1 cellular context compared by ENCODE assay signal in the genomic region with DNA sequence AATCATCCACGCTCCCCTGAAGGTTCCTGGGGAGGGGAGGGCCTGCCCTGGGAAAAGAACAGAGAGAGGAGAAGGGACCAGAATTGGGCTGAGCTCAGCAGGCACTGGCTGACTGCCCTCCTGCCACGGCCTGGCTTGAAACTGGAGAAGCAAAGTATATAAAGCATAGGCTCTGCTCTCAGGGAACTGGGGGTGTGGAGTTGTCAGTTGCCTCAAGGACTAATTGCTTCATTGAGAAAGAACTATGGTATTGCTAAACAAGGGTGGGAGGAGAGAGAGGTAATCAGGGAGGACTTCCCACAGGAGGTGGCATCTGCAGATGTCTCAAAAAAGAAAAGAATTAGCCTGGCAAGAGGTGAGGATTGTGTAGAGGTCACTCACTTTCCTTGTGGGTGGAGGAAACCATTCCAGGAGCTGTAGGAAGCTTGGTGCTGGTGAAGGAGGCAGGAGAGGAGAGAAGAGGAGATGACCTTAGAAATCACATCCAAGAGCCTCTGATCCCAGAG.
TF ChIP-seq lines count a peak whose summit lies in the region.

No MANE protein-coding gene starts in this region.

TF ChIP-seq in GM12878, 131 proteins besides CTCF, POLR2A, EP300 and RAD21:
- no peak for TF ChIP-seq RB1 (IDR thresholded peaks at IDR 0.05; ENCODE audit: borderline replicate concordance)
- no peak for TF ChIP-seq GABPA (IDR thresholded peaks at IDR 0.05; ENCODE audit: low read depth)
- no peak for TF ChIP-seq CHD2 (IDR thresholded peaks at IDR 0.05; ENCODE audit: borderline replicate concordance, low read depth, low read length)
- TF ChIP-seq BHLHE40 (IDR thresholded peaks at IDR 0.05; ENCODE audit: borderline replicate concordance in 1 of 2, low read depth in 2 of 2, low read length in 1 of 2), result no peak
